In the genomic region with DNA sequence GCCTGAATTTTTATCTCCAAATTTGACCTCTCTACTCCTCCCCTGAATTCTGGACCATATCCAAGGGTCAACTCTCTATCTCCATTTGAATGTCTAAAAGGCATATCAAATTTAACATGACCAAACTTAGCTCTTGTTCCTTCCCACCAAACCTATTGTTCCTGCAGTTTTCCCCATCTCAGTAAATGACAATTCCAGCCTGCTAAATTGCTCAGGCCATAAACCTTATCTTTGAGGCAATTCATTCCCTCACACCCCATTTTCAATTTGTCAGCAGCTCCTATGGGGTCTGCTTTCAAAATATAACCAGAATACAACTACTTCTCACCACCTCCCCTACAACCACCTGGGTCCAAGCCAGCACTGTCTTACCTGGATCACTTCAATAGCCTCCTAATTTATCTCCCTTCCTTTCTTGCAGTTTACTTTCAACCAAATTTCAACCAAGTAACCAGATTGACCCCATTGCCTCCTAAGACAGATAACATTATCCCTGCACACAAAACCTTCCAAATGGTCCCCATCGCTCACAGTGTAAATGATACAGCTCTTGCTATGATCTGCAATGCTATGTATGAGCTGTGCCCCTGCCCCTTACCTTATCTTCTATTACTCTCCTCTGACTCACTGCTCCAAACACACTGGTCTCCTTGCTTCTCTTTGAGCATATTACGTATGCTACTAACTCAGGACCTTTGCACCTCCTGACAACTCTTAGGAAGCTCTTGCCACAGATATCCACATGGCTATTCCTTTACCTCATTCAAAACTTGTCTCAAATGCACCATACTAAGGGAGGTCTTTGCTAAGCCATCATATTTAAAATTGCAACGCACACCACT, we compare ENCODE assay signal across 18 cellular contexts.
A peak's percentile ranks its signal among the peaks of the same experiment; 100 is the strongest.
DNase-seq lines count a peak whose midpoint lies in the region; ATAC-seq and TF ChIP-seq lines count a peak whose summit lies in the region.
"Had no signal": no experiment of that assay in that cellular context is flagged by ENCODE, and none has a peak within 500 bp of the region (broad histone marks: within the 10 kb centered on the region; RNA-seq: fewer than 3 reads in every experiment).

No MANE protein-coding gene starts in this region.

- peak overlapping the region; percentile 7 for H4K8ac ChIP-seq in mesenchymal stem cell (ENCODE audit: low read length)

- H3K4me2 ChIP-seq in HCT116 (ENCODE audit: low read length) (no peak overlapping the region; the same call in 1 of the 2 replicates), mesenchymal stem cell (ENCODE audit: low read length, poor library complexity, severe bottlenecking) (no peak overlapping the region)

- H3K4ac ChIP-seq in mesenchymal stem cell (ENCODE audit: low read depth in 1 of 2, low read length in 2 of 2): no peak overlapping the region

- H3K36me3 ChIP-seq in HCT116 (ENCODE audit: control insufficient read depth in 1 of 2, insufficient read depth in 2 of 2, low read length in 2 of 2) (no peaks in the 10 kb centered on the region), mesenchymal stem cell (ENCODE audit: control insufficient read depth in 1 of 2, insufficient read depth in 2 of 2, low read depth in 1 of 2, low read length in 2 of 2) (peaks cover 2 to 53% of the 10 kb centered on the region in 2 experiments)
- H3K36me3 ChIP-seq: BE2C had no signal

- H3K9me3 ChIP-seq in HCT116 (ENCODE audit: control insufficient read depth in 1 of 2, insufficient read depth in 1 of 2, low read depth in 1 of 2, low read length in 2 of 2) (no peaks in the 10 kb centered on the region), mesenchymal stem cell (ENCODE audit: control insufficient read depth, low read length) (no peaks in the 10 kb centered on the region)
- H3K9me3 ChIP-seq: BE2C had no signal

- H3K4me3 ChIP-seq in HCT116 (replicated peaks in 1 of 2; ENCODE audit: low read depth in 1 of 2, low read length in 2 of 2) (no peak overlapping the region), cardiac fibroblast (replicated peaks in 1 of 2; ENCODE audit: low read depth in 2 of 2, low read length in 2 of 2) (no peak overlapping the region), mesenchymal stem cell (ENCODE audit: insufficient read depth in 1 of 2, low read depth in 1 of 2, low read length in 2 of 2) (no peak overlapping the region)
- H3K4me3 ChIP-seq: GM23248 had no signal

- no peak for TF ChIP-seq RAD21 in HCT116 (IDR thresholded peaks at IDR 0.05; ENCODE audit: low read depth)

- RAD21 ChIA-PET in HCT116 (lab: Charles Lee; ENCODE audit: low non-redundant PET in 1 of 2, low total read pairs in 2 of 2, uncharacterized antibody in 2 of 2, unreplicated experiment in 2 of 2): interaction anchor here in 1 of 2 experiments (0.7 kb wide), 1 partner anchor 15 kb away, joined by 3 read pairs; no protein-coding TSS in a partner anchor

- no peak overlapping the region for H2BK5ac ChIP-seq in mesenchymal stem cell (ENCODE audit: low read depth, low read length, poor library complexity, severe bottlenecking)

- no TSS peak for BruUV-seq in HCT116 (replicated peaks; lab: Mats Ljungman, UMichigan)

- H3K4me1 ChIP-seq in HCT116 (ENCODE audit: control insufficient read depth in 1 of 2, insufficient read depth in 2 of 2, low read length in 2 of 2) (no peaks in the 10 kb centered on the region; a peak in 1 of 4 replicates), mesenchymal stem cell (ENCODE audit: control insufficient read depth, insufficient read depth, low read depth, low read length) (peaks cover 1% of the 10 kb centered on the region)

- no peaks in the 10 kb centered on the region for H3K9me2 ChIP-seq in HCT116 (ENCODE audit: insufficient read depth)

- no peak for TF ChIP-seq POLR2A in HCT116 (IDR thresholded peaks at IDR 0.05; ENCODE audit: borderline replicate concordance, extremely low read depth, insufficient read depth, insufficient read length)

- POLR2A ChIA-PET in HCT116 (lab: Charles Lee): no interaction called here

- H3K14ac ChIP-seq in mesenchymal stem cell (ENCODE audit: low read length in 2 of 2): peak overlapping the region in 1 of 2 experiments; percentile 60

- DNase-seq in Daoy (ENCODE audit: low read depth) (peak; percentile 13), HCT116 (ENCODE audit: low read depth, low spot score) (no peak), cardiac fibroblast (ENCODE audit: low read depth in 2 of 2) (peak; percentile 46 to 60), mesenchymal stem cell (peak; percentile 39), SHP77 treated with DMSO at 0.1 percent for 48 hours (lab: John Stamatoyannopoulos, UW) (no peak), substantia nigra (lab: John Stamatoyannopoulos, UW) (no peak)
- DNase-seq in stimulated activated CD4-positive, alpha-beta T cell treated with anti-CD3 and anti-CD28 coated beads, Interleukin-2, amount 100 ng/mL, for 48 hours: no peak
- DNase-seq: activated CD8-positive, alpha-beta memory T cell treated with anti-CD3 and anti-CD28 coated beads, Interleukin-2, amount 50 U/mL, for 4 hours; activated naive CD4-positive, alpha-beta T cell; BE2C; COR-L47; cortex of kidney; GM23248; KBM-7; left cardiac atrium; NCI-H2029 treated with DMSO at 0.1 percent for 48 hours; T1000 had no signal

- TF ChIP-seq CTCF in HCT116 (IDR thresholded peaks at IDR 0.05 in 2 of 3, conservative IDR thresholded peaks at IDR 0.05 in 1 of 3; ENCODE audit: borderline replicate concordance in 1 of 3, insufficient read depth in 1 of 3, low read depth in 2 of 3, low read length in 2 of 3) (no peak), cardiac fibroblast (IDR thresholded peaks at IDR 0.05; ENCODE audit: low read depth, low read length) (no peak)

- CTCF ChIA-PET in HCT116 (lab: Charles Lee): no interaction called here

- H2AFZ ChIP-seq in HCT116 (ENCODE audit: low read depth, low read length, poor library complexity, severe bottlenecking): no peak overlapping the region
- no peak overlapping the region for H2AFZ ChIP-seq in mesenchymal stem cell (ENCODE audit: low read depth, low read length)
- H2AFZ ChIP-seq: GM23248 had no signal

- H3K27ac ChIP-seq in HCT116 (ENCODE audit: low read depth, low read length) (no peak overlapping the region), mesenchymal stem cell (ENCODE audit: low read length, poor library complexity, severe bottlenecking) (no peak overlapping the region), substantia nigra (ENCODE audit: low read depth, low read length, poor library complexity, severe bottlenecking) (no peak overlapping the region)
- H3K27ac ChIP-seq: epithelial cell of prostate, GM23248 had no signal

- H3K23ac ChIP-seq in mesenchymal stem cell (ENCODE audit: low read length in 2 of 2): no peak overlapping the region

- no peak overlapping the region for H3K18ac ChIP-seq in mesenchymal stem cell (ENCODE audit: low read depth in 1 of 2, low read length in 2 of 2)

- WGBS in mesenchymal stem cell: 80% methylated on average over 3 of the region's 3 CpGs

- intact Hi-C loops in HCT116 (cut with micrococcal nuclease): no loop called here

- H2AK5ac ChIP-seq in mesenchymal stem cell (ENCODE audit: low read length, severe bottlenecking): peak overlapping the region; percentile 65

- H3K9ac ChIP-seq in HCT116 (ENCODE audit: low read length) (no peak overlapping the region), mesenchymal stem cell (ENCODE audit: low read length) (no peak overlapping the region)
- H3K9ac ChIP-seq: GM23248 had no signal

- H2BK15ac ChIP-seq in mesenchymal stem cell (ENCODE audit: low read depth, poor library complexity, severe bottlenecking): no peak overlapping the region

- no peak overlapping the region for H4K91ac ChIP-seq in mesenchymal stem cell (ENCODE audit: low read length)

- H2BK120ac ChIP-seq in mesenchymal stem cell (ENCODE audit: low read depth, low read length): no peak overlapping the region

- H2BK12ac ChIP-seq in mesenchymal stem cell (ENCODE audit: low read length in 2 of 2): no peak overlapping the region

- H3K27me3 ChIP-seq in HCT116 (ENCODE audit: insufficient read depth, low read length) (no peaks in the 10 kb centered on the region), mesenchymal stem cell (ENCODE audit: control insufficient read depth in 1 of 2, insufficient read depth in 1 of 2, low read length in 2 of 2) (no peaks in the 10 kb centered on the region)
- H3K27me3 ChIP-seq: BE2C had no signal

- H3K79me2 ChIP-seq in HCT116 (ENCODE audit: insufficient read depth, low read length): peaks cover 43% of the 10 kb centered on the region

- peaks cover 11% of the 10 kb centered on the region for H3K79me1 ChIP-seq in mesenchymal stem cell (replicated peaks; ENCODE audit: low read length, poor library complexity, severe bottlenecking)

- H4K20me1 ChIP-seq in HCT116 (ENCODE audit: insufficient read depth): no peaks in the 10 kb centered on the region

- ATAC-seq in HCT116: peak; percentile 57; the same call in 1 of the 2 replicates

TF ChIP-seq in HCT116, 20 proteins besides CTCF, POLR2A, EP300 and RAD21 (continues in another document):
- no peak for TF ChIP-seq POLR2AphosphoS5 (IDR thresholded peaks at IDR 0.05; ENCODE audit: low read depth, low read length)
- TF ChIP-seq ZNF274 (IDR thresholded peaks at IDR 0.05; ENCODE audit: low read depth, low read length): no peak
- TF ChIP-seq SP1 (IDR thresholded peaks at IDR 0.05; ENCODE audit: low read depth): 0 out of 2 replicates have a peak, but pooled peaks have one; percentile 14
- TF ChIP-seq MAX (IDR thresholded peaks at IDR 0.05): no peak
- no peak for TF ChIP-seq CEBPB (IDR thresholded peaks at IDR 0.05; ENCODE audit: low read depth)
- 0 out of 2 replicates have a peak, but pooled peaks have one; percentile 14 for TF ChIP-seq FOSL1 (IDR thresholded peaks at IDR 0.05; ENCODE audit: low read depth)
- no peak; the same call in 1 of the 2 replicates for TF ChIP-seq JUND (IDR thresholded peaks at IDR 0.05)
- no peak for TF ChIP-seq ZBTB33 (IDR thresholded peaks at IDR 0.05; ENCODE audit: extremely low read depth, insufficient replicate concordance, low read length)
- no peak for TF ChIP-seq SRF (IDR thresholded peaks at IDR 0.05; ENCODE audit: low read depth)

Comparison
In these comparisons a context has a peak if more than half of its experiments do, and no peak if none do; other contexts are left out.
1. DNase-seq: peak in Daoy (single experiment), cardiac fibroblast (2 of 2) and mesenchymal stem cell (single experiment); none in HCT116 (single experiment), SHP77 treated with DMSO at 0.1 percent for 48 hours (single experiment), substantia nigra (0 of 49) and stimulated activated CD4-positive, alpha-beta T cell treated with anti-CD3 and anti-CD28 coated beads, Interleukin-2, amount 100 ng/mL, for 48 hours (0 of 2).